Comparison of ENCODE assay signal across 22 cellular contexts in genomic region chr4:162836773-162837172, GRCh38.
"Had no signal": no experiment of that assay in that cellular context is flagged by ENCODE, and none has a peak within 500 bp of the region (broad histone marks: within the 10 kb centered on the region; RNA-seq: fewer than 3 reads in every experiment).

No MANE protein-coding gene starts in this region.

- H2AFZ ChIP-seq: neural progenitor cell had no signal

- H3K27me3 Mint-ChIP-seq: effector memory CD8-positive, alpha-beta T cell; naive thymus-derived CD4-positive, alpha-beta T cell; type B pancreatic cell had no signal

- DNase-seq: dermis blood vessel endothelial cell; effector memory CD8-positive, alpha-beta T cell; erythroblast; esophagus squamous epithelium; foreskin melanocyte; glutamatergic neuron; kidney; left lung; lower lobe of right lung; naive thymus-derived CD4-positive, alpha-beta T cell; psoas muscle; right lobe of liver; stimulated activated CD4-positive, alpha-beta T cell treated with anti-CD3 and anti-CD28 coated beads, Interleukin-2, amount 100 ng/mL, for 24 hours; stimulated activated CD4-positive, alpha-beta T cell treated with anti-CD3 and anti-CD28 coated beads, Interleukin-4, amount 100 ng/mL, for 24 hours; stimulated activated naive CD4-positive, alpha-beta T cell treated with Interleukin-2 at 50 U/mL for 16 hours; stomach; tibial artery had no signal

- H3K4me3 ChIP-seq: coronary artery, esophagus squamous epithelium, left lung, lower lobe of right lung, neural progenitor cell, psoas muscle, right lobe of liver, stomach, testis, tibial artery had no signal

- H3K4me3 Mint-ChIP-seq: effector memory CD8-positive, alpha-beta T cell; naive thymus-derived CD4-positive, alpha-beta T cell; neural progenitor cell; stimulated activated effector memory CD8-positive, alpha-beta T cell treated with anti-CD3 and anti-CD28 coated beads, Interleukin-12 subunit alpha, Interleukin-12 subunit beta, amount 100 ng/mL, for 72 hours; type B pancreatic cell had no signal

- H3K9ac ChIP-seq: neural progenitor cell had no signal

- H3K4me2 ChIP-seq: neural progenitor cell had no signal

- H3K9me3 ChIP-seq: lower lobe of right lung, psoas muscle, right lobe of liver, testis, tibial artery had no signal

- H3K36me3 ChIP-seq: esophagus squamous epithelium, left lung, lower lobe of right lung, neural progenitor cell, right lobe of liver, stomach, tibial artery had no signal

- H3K27ac Mint-ChIP-seq: effector memory CD8-positive, alpha-beta T cell; naive thymus-derived CD4-positive, alpha-beta T cell; neural progenitor cell; stimulated activated effector memory CD8-positive, alpha-beta T cell treated with anti-CD3 and anti-CD28 coated beads, Interleukin-12 subunit alpha, Interleukin-12 subunit beta, amount 100 ng/mL, for 72 hours; type B pancreatic cell had no signal

- H3K9me3 Mint-ChIP-seq: neural progenitor cell had no signal

- H3K36me3 Mint-ChIP-seq: naive thymus-derived CD4-positive, alpha-beta T cell; neural progenitor cell; stimulated activated effector memory CD8-positive, alpha-beta T cell treated with anti-CD3 and anti-CD28 coated beads, Interleukin-12 subunit alpha, Interleukin-12 subunit beta, amount 100 ng/mL, for 72 hours; type B pancreatic cell had no signal

- H3K4me1 ChIP-seq: left lung, lower lobe of right lung, neural progenitor cell, psoas muscle, right lobe of liver, stomach, testis, tibial artery had no signal

- H3K4me1 Mint-ChIP-seq: naive thymus-derived CD4-positive, alpha-beta T cell; neural progenitor cell; stimulated activated effector memory CD8-positive, alpha-beta T cell treated with anti-CD3 and anti-CD28 coated beads, Interleukin-12 subunit alpha, Interleukin-12 subunit beta, amount 100 ng/mL, for 72 hours had no signal

- H3K27ac ChIP-seq: coronary artery, left lung, lower lobe of right lung, neural progenitor cell, psoas muscle, right lobe of liver, stomach, testis, tibial artery had no signal

- ATAC-seq: effector memory CD8-positive, alpha-beta T cell; left lung; lower lobe of right lung; naive thymus-derived CD4-positive, alpha-beta T cell; psoas muscle; right lobe of liver; stimulated activated effector memory CD8-positive, alpha-beta T cell treated with anti-CD3 and anti-CD28 coated beads, Interleukin-12 subunit alpha, Interleukin-12 subunit beta, amount 100 ng/mL, for 72 hours had no signal

- H3K27me3 ChIP-seq: esophagus squamous epithelium, left lung, neural progenitor cell, right lobe of liver, stomach, testis, tibial artery had no signal
